ENCODE assay signal across 1 cellular context in the genomic region with DNA sequence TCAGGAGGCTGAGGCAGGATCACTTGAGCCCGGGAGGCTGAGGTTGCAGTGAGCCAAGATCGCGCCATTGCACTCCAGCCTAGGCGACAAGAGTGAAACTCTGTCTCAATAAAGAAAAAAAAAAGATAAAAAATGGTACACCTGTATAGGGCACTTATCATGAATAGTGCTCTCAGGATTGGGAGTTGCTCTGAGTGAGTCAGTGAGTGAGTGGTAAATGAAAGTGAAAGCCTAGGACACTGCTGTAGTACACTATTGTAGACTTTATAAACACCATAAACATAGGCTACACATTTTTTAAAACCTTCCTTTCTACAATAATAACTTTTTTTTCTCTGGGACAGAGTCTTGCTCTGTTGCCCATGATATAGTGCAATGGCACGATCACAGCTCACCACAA.
TF ChIP-seq lines count a peak whose summit lies in the region.

No MANE protein-coding gene starts in this region.

TF ChIP-seq in IMR-90, 13 proteins besides CTCF, POLR2A, EP300 and RAD21 (continued from another document):
- TF ChIP-seq, protein P1, sequence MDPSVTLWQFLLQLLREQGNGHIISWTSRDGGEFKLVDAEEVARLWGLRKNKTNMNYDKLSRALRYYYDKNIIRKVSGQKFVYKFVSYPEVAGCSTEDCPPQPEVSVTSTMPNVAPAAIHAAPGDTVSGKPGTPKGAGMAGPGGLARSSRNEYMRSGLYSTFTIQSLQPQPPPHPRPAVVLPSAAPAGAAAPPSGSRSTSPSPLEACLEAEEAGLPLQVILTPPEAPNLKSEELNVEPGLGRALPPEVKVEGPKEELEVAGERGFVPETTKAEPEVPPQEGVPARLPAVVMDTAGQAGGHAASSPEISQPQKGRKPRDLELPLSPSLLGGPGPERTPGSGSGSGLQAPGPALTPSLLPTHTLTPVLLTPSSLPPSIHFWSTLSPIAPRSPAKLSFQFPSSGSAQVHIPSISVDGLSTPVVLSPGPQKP (IDR thresholded peaks at IDR 0.05; ENCODE audit: borderline replicate concordance, low read depth, low read length), result no peak
- TF ChIP-seq MAZ (IDR thresholded peaks at IDR 0.05; ENCODE audit: borderline replicate concordance, low read depth, low read length) (no peak), SMC3 (IDR thresholded peaks at IDR 0.05; ENCODE audit: low read depth, low read length) (no peak), RCOR1 (IDR thresholded peaks at IDR 0.05; ENCODE audit: insufficient replicate concordance, low read length) (no peak)
- TF ChIP-seq, protein P2, sequence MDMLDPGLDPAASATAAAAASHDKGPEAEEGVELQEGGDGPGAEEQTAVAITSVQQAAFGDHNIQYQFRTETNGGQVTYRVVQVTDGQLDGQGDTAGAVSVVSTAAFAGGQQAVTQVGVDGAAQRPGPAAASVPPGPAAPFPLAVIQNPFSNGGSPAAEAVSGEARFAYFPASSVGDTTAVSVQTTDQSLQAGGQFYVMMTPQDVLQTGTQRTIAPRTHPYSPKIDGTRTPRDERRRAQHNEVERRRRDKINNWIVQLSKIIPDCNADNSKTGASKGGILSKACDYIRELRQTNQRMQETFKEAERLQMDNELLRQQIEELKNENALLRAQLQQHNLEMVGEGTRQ (IDR thresholded peaks at IDR 0.05; ENCODE audit: low read depth, low read length), result no peak
